Comparison of ENCODE assay signal across 11 cellular contexts in the genomic region with DNA sequence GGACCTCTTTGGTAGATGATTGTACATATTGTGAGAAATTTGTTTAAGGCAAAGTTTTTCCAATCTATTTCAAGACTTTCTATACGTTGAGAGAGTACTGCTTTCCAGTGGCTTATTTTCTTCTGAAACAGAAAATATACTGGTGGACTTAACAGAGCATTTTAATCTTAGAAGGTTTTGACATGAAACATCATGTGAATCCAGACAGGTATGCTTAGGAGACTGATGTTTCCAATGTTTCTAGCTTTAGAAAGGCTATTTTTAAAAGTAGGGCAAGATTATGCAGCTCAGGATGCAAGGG.
DNase-seq lines count a peak whose midpoint lies in the region; ATAC-seq and TF ChIP-seq lines count a peak whose summit lies in the region.
"Had no signal": no experiment of that assay in that cellular context is flagged by ENCODE, and none has a peak within 500 bp of the region (broad histone marks: within the 10 kb centered on the region; RNA-seq: fewer than 3 reads in every experiment).

No MANE protein-coding gene starts in this region.

- intact Hi-C loops in heart right ventricle (cut with DNase I) (loop anchor here (1.0 to 10.0 kb wide), 12 partner anchors 171 to 721 kb away; no protein-coding TSS in a partner anchor), Right ventricle myocardium inferior (cut with DNase I) (loop anchor here (2.0 to 5.0 kb wide), 3 partner anchors 69 to 721 kb away; a partner anchor contains a TSS), left lung (cut with DNase I) (loop anchor here in 1 of 2 donors (5.0 kb wide), 1 partner anchor 176 kb away; no protein-coding TSS in a partner anchor), transverse colon (cut with DNase I; ENCODE audit: low total_unique reads) (no loop called here)
- intact Hi-C loops in activated CD4-positive, alpha-beta memory T cell treated with anti-CD3 and anti-CD28 coated beads for 36 hours (cut with micrococcal nuclease), result loop anchor here (1.0 to 10.0 kb wide), 7 partner anchors 148 to 721 kb away; no protein-coding TSS in a partner anchor

- CTCF ChIA-PET in activated CD4-positive, alpha-beta memory T cell treated with anti-CD3 and anti-CD28 coated beads for 36 hours (lab: Charles Lee), result interaction anchor here (0.7 to 3.5 kb wide), 52 partner anchors 9 to 1040 kb away, joined by 3 to 83 read pairs (median 4); no protein-coding TSS in a partner anchor

- peak overlapping the region; percentile 29 for H3K27ac Mint-ChIP-seq in activated CD4-positive, alpha-beta memory T cell treated with anti-CD3 and anti-CD28 coated beads for 36 hours

- no peak overlapping the region for H3K4me3 ChIP-seq in heart right ventricle
- no peak overlapping the region for H3K4me3 ChIP-seq in left lung
- no peak overlapping the region for H3K4me3 ChIP-seq in transverse colon

- in situ Hi-C loops in transverse colon (cut with MboI; ENCODE audit: low pct_ligation_motif_present in 1 of 4, low pct_unique_long_range_greater_than_20kb in 1 of 4, low sequenced_read_pairs in 3 of 4), result loop anchor here (5.0 to 25.0 kb wide), 4 partner anchors 171 to 676 kb away; no protein-coding TSS in a partner anchor

- WGBS in heart right ventricle, 2 donors, result 25 to 40% methylated on average over 1 of the region's 1 CpG
- WGBS in transverse colon (ENCODE audit: low coverage in 1 of 2), 2 donors, result 17 to 33% methylated on average over 1 of the region's 1 CpG

- no peaks in the 10 kb centered on the region for H3K27me3 Mint-ChIP-seq in activated CD4-positive, alpha-beta memory T cell treated with anti-CD3 and anti-CD28 coated beads for 36 hours
- H3K27me3 Mint-ChIP-seq: memory B cell had no signal

- H3K27ac ChIP-seq in heart right ventricle (peak overlapping the region in 8 of 10 donors; percentile 87 to 95 (median 91)), left lung (peak overlapping the region; percentile 83 to 93), transverse colon (peak overlapping the region; percentile 84 to 93 (median 90))

- POLR2A ChIA-PET in activated CD4-positive, alpha-beta memory T cell treated with anti-CD3 and anti-CD28 coated beads for 36 hours (lab: Charles Lee), result interaction anchor here (1.3 to 2.0 kb wide), 2 partner anchors 176 to 179 kb away, joined by 3 to 5 read pairs; no protein-coding TSS in a partner anchor

- H3K36me3 Mint-ChIP-seq in activated CD4-positive, alpha-beta memory T cell treated with anti-CD3 and anti-CD28 coated beads for 36 hours, result peaks cover 33% of the 10 kb centered on the region

- peaks cover 10 to 77% (median 53%) of the 10 kb centered on the region in 9 donors for H3K4me1 ChIP-seq in heart right ventricle
- peaks cover 31 to 84% of the 10 kb centered on the region in 2 donors for H3K4me1 ChIP-seq in left lung
- peaks cover 37 to 85% (median 66%) of the 10 kb centered on the region in 4 donors for H3K4me1 ChIP-seq in transverse colon

- no peaks in the 10 kb centered on the region for H3K9me3 Mint-ChIP-seq in activated CD4-positive, alpha-beta memory T cell treated with anti-CD3 and anti-CD28 coated beads for 36 hours
- H3K9me3 Mint-ChIP-seq: memory B cell; T-helper 1 cell treated with Interleukin-12 subunit alpha and Interleukin-12 subunit beta and Interleukin-4 antibody, amounts not matched to agents 30 μg/mL and 1 μg/mL, for 36 hours had no signal

- no peak for DNase-seq in heart right ventricle
- no peak for DNase-seq in Right ventricle myocardium inferior (ENCODE audit: missing footprints)
- no peak for DNase-seq in activated CD4-positive, alpha-beta memory T cell treated with anti-CD3 and anti-CD28 coated beads for 36 hours
- DNase-seq in left lung, result no peak
- DNase-seq in transverse colon, result no peak
- DNase-seq in NCI-H345 treated with DMSO at 0.1 percent for 48 hours (lab: John Stamatoyannopoulos, UW; ENCODE audit: unreplicated experiment), result no peak
- no peak for DNase-seq in NCI-H1930 (lab: John Stamatoyannopoulos, UW)

- peaks cover 0 to 39% (median 11%) of the 10 kb centered on the region in 9 donors for H3K36me3 ChIP-seq in heart right ventricle
- peaks cover 0 to 38% of the 10 kb centered on the region in 2 donors for H3K36me3 ChIP-seq in left lung
- H3K36me3 ChIP-seq in transverse colon, result peaks cover 0 to 9% (median 6%) of the 10 kb centered on the region in 4 donors

- peak overlapping the region; percentile 3 for H3K4me3 Mint-ChIP-seq in activated CD4-positive, alpha-beta memory T cell treated with anti-CD3 and anti-CD28 coated beads for 36 hours
- H3K4me3 Mint-ChIP-seq: memory B cell had no signal

- H3K9me3 ChIP-seq in heart right ventricle (no peaks in the 10 kb centered on the region), left lung (no peaks in the 10 kb centered on the region), transverse colon (no peaks in the 10 kb centered on the region)
- H3K9me3 ChIP-seq: BE2C had no signal

- peaks cover 92% of the 10 kb centered on the region for H3K4me1 Mint-ChIP-seq in activated CD4-positive, alpha-beta memory T cell treated with anti-CD3 and anti-CD28 coated beads for 36 hours (ENCODE audit: low read depth)

- no peak for TF ChIP-seq EP300 in transverse colon (IDR thresholded peaks at IDR 0.05; ENCODE audit: low read depth)

- ATAC-seq in heart right ventricle (no peak), Right ventricle myocardium inferior (no peak), left lung (no peak), HG03354 (IDR thresholded peaks at IDR 0.05; ENCODE audit: poor library complexity, severe bottlenecking, unreplicated experiment) (no peak)

- no peaks in the 10 kb centered on the region for H3K27me3 ChIP-seq in heart right ventricle
- H3K27me3 ChIP-seq in left lung, result no peaks in the 10 kb centered on the region
- H3K27me3 ChIP-seq in transverse colon, result no peaks in the 10 kb centered on the region
- H3K27me3 ChIP-seq: BE2C had no signal

- peak in 2 of 9 donors; percentile 19 to 21 for TF ChIP-seq CTCF in heart right ventricle (IDR thresholded peaks at IDR 0.05)
- TF ChIP-seq CTCF in left lung (IDR thresholded peaks at IDR 0.05), result no peak
- TF ChIP-seq CTCF in transverse colon (IDR thresholded peaks at IDR 0.05), result peak in 1 of 5 experiments; percentile 18

- TF ChIP-seq POLR2A in transverse colon (IDR thresholded peaks at IDR 0.05), result no peak
